ENCODE assay signal across 2 cellular contexts in genomic region chr18:2853926-2854664, GRCh38.
TF ChIP-seq lines count a peak whose summit lies in the region.

No MANE protein-coding gene starts in this region.

TF ChIP-seq in GM23338, 12 proteins besides CTCF, POLR2A, EP300 and RAD21:
- TF ChIP-seq ETS1 (IDR thresholded peaks at IDR 0.05) (no peak), JUNB (IDR thresholded peaks at IDR 0.05; ENCODE audit: unreplicated experiment) (no peak), ZNF331 (CRISPR knock-in tag; IDR thresholded peaks at IDR 0.05; ENCODE audit: low read depth) (no peak), ZNF114 (CRISPR knock-in tag; IDR thresholded peaks at IDR 0.05) (no peak), POLR2AphosphoS5 (IDR thresholded peaks at IDR 0.05; ENCODE audit: low read depth) (no peak), ZNF462 (CRISPR knock-in tag; IDR thresholded peaks at IDR 0.05) (no peak), STAT1 (IDR thresholded peaks at IDR 0.05; ENCODE audit: unreplicated experiment) (no peak), NANOG (IDR thresholded peaks at IDR 0.05; ENCODE audit: borderline replicate concordance) (no peak), REST (IDR thresholded peaks at IDR 0.05; ENCODE audit: unreplicated experiment) (no peak), CREB1 (CRISPR knock-in tag; IDR thresholded peaks at IDR 0.05; ENCODE audit: low read depth) (no peak), EZH2phosphoT487 (IDR thresholded peaks at IDR 0.05; ENCODE audit: unreplicated experiment) (no peak), EZH2 (IDR thresholded peaks at IDR 0.05; ENCODE audit: low read depth, unreplicated experiment) (no peak)

TF ChIP-seq in K562, 482 proteins besides CTCF, POLR2A, EP300 and RAD21 (continues in another document):
- TF ChIP-seq DACH1 (IDR thresholded peaks at IDR 0.05; ENCODE audit: partially characterized antibody), result peak; percentile 87
- peak; percentile 26; the same call in 1 of the 2 replicates for TF ChIP-seq PHF8 (IDR thresholded peaks at IDR 0.05; ENCODE audit: borderline replicate concordance, low read length)
- no peak; the same call in 1 of the 2 replicates for TF ChIP-seq EGR1 (conservative IDR thresholded peaks at IDR 0.05)
- TF ChIP-seq USF1 (CRISPR knock-in tag; IDR thresholded peaks at IDR 0.05), result no peak
- TF ChIP-seq PPARD (CRISPR knock-in tag; IDR thresholded peaks at IDR 0.05), result no peak
- TF ChIP-seq CHCHD3 (CRISPR knock-in tag; IDR thresholded peaks at IDR 0.05), result no peak
- no peak; the same call in 1 of the 2 replicates for TF ChIP-seq BACH1 (tag; IDR thresholded peaks at IDR 0.05)
- no peak for TF ChIP-seq CTCFL (IDR thresholded peaks at IDR 0.05; ENCODE audit: borderline replicate concordance, insufficient read depth, low read depth, low read length, poor library complexity, severe bottlenecking)
- TF ChIP-seq NR2F6 (CRISPR knock-in tag; IDR thresholded peaks at IDR 0.05), result no peak
- no peak for TF ChIP-seq HINFP (tag; conservative IDR thresholded peaks at IDR 0.05; ENCODE audit: low read depth)
- TF ChIP-seq ZFP91 (CRISPR knock-in tag; IDR thresholded peaks at IDR 0.05), result peak; percentile 50; the same call in 1 of the 2 replicates
- TF ChIP-seq DPF2 (IDR thresholded peaks at IDR 0.05), result peak; percentile 99
- no peak for TF ChIP-seq NFRKB (IDR thresholded peaks at IDR 0.05; ENCODE audit: low read depth)
- no peak for TF ChIP-seq GTF2F1 (IDR thresholded peaks at IDR 0.05; ENCODE audit: low read depth, low read length)
- TF ChIP-seq HDAC2 (IDR thresholded peaks at IDR 0.05), result peak; percentile 85
- no peak for TF ChIP-seq E2F8 (IDR thresholded peaks at IDR 0.05; ENCODE audit: low read depth, partially characterized antibody)
- TF ChIP-seq TOE1 (IDR thresholded peaks at IDR 0.05; ENCODE audit: borderline replicate concordance), result peak; percentile 73; the same call in 1 of the 2 replicates
- no peak for TF ChIP-seq TOE1 (CRISPR knock-in tag; IDR thresholded peaks at IDR 0.05; ENCODE audit: borderline replicate concordance, low read depth)
- peak; percentile 75 for TF ChIP-seq L3MBTL2 (IDR thresholded peaks at IDR 0.05)
- no peak for TF ChIP-seq CAMTA2 (CRISPR knock-in tag; conservative IDR thresholded peaks at IDR 0.05)
- TF ChIP-seq ETV1 (tag; conservative IDR thresholded peaks at IDR 0.05; ENCODE audit: low read depth), result peak; percentile 44; the same call in 1 of the 2 replicates
- TF ChIP-seq ZNF134 (CRISPR knock-in tag; conservative IDR thresholded peaks at IDR 0.05), result peak; percentile 52; the same call in 1 of the 2 replicates
- peak; percentile 24; the same call in 1 of the 2 replicates for TF ChIP-seq MYNN (IDR thresholded peaks at IDR 0.05)
- no peak for TF ChIP-seq MYNN (CRISPR knock-in tag; IDR thresholded peaks at IDR 0.05)
- TF ChIP-seq STAT5A (IDR thresholded peaks at IDR 0.05; ENCODE audit: borderline replicate concordance, low read length), result peak; percentile 94
- TF ChIP-seq ZNF780A (CRISPR knock-in tag; IDR thresholded peaks at IDR 0.05), result no peak
- TF ChIP-seq ZNF280B (CRISPR knock-in tag; IDR thresholded peaks at IDR 0.05), result no peak
- no peak for TF ChIP-seq E2F5 (CRISPR knock-in tag; IDR thresholded peaks at IDR 0.05)
- no peak for TF ChIP-seq RBM39 (optimal IDR thresholded peaks at IDR 0.05; ENCODE audit: low read depth, low read length)
- TF ChIP-seq DEAF1 (CRISPR knock-in tag; IDR thresholded peaks at IDR 0.05), result no peak
- peak; percentile 43; the same call in 1 of the 2 replicates for TF ChIP-seq PKNOX1 (IDR thresholded peaks at IDR 0.05)
- TF ChIP-seq MXI1 (IDR thresholded peaks at IDR 0.05; ENCODE audit: low read depth, low read length), result peak; percentile 48; the same call in 1 of the 2 replicates
- no peak for TF ChIP-seq ZNF75A (CRISPR knock-in tag; IDR thresholded peaks at IDR 0.05)
- peak; percentile 99 for TF ChIP-seq TCF3 (CRISPR knock-in tag; IDR thresholded peaks at IDR 0.05)
- 0 out of 2 replicates have a peak, but pooled peaks have one; percentile 19 for TF ChIP-seq CBFB (CRISPR knock-in tag; IDR thresholded peaks at IDR 0.05)
- TF ChIP-seq ETV6 (IDR thresholded peaks at IDR 0.05; ENCODE audit: borderline replicate concordance in 1 of 2, low read depth in 2 of 2, low read length in 1 of 2), result peak in 1 of 2 experiments; percentile 57; a peak in 1 of 4 replicates
- TF ChIP-seq ETV6 (CRISPR knock-in tag; IDR thresholded peaks at IDR 0.05; ENCODE audit: borderline replicate concordance), result no peak
- TF ChIP-seq ZBTB43 (CRISPR knock-in tag; IDR thresholded peaks at IDR 0.05), result no peak
- no peak; the same call in 1 of the 2 replicates for TF ChIP-seq PTBP1 (IDR thresholded peaks at IDR 0.05; ENCODE audit: low read depth, low read length)
- no peak; the same call in 1 of the 2 replicates for TF ChIP-seq HMBOX1 (IDR thresholded peaks at IDR 0.05)
- TF ChIP-seq ZNF586 (CRISPR knock-in tag; conservative IDR thresholded peaks at IDR 0.05), result no peak
